8 cellular contexts compared by ENCODE assay signal in genomic region chr3:101938262-101938847, GRCh38.
DNase-seq lines count a peak whose midpoint lies in the region; ATAC-seq and TF ChIP-seq lines count a peak whose summit lies in the region.

No MANE protein-coding gene starts in this region.

- no peaks in the 10 kb centered on the region for H3K4me1 ChIP-seq in mucosa of descending colon (ENCODE audit: low read depth)

- intact Hi-C loops in mucosa of descending colon (cut with DNase I, micrococcal nuclease) = no loop called here

- H3K9me3 ChIP-seq in mucosa of descending colon = no peaks in the 10 kb centered on the region

- ATAC-seq in GM18873 (IDR thresholded peaks at IDR 0.05; ENCODE audit: low FRiP score, unreplicated experiment) (peak; percentile 42), HG02852 (IDR thresholded peaks at IDR 0.05; ENCODE audit: unreplicated experiment) (peak; percentile 48), mucosa of descending colon (peak; percentile 76)
- no peak for ATAC-seq in activated CD4-positive, CD25-positive, alpha-beta regulatory T cell treated with anti-CD3 and anti-CD28 coated beads, Interleukin-2, amount 50 U/mL, for 24 hours

- H3K4me3 ChIP-seq in mucosa of descending colon = no peak overlapping the region

- no peaks in the 10 kb centered on the region for H3K36me3 ChIP-seq in mucosa of descending colon (ENCODE audit: low read depth)

- DNase-seq in NOMO-1 treated with DMSO at 0.1 percent for 48 hours (lab: John Stamatoyannopoulos, UW; ENCODE audit: unreplicated experiment) (peak; percentile 97), mucosa of descending colon (no peak), NCI-H510A (lab: John Stamatoyannopoulos, UW) (no peak), GM03348 (ENCODE audit: low spot score) (no peak), islet precursor cell (no peak)

- TF ChIP-seq CTCF in mucosa of descending colon (IDR thresholded peaks at IDR 0.05) = no peak

Comparison
In these comparisons a context has a peak if more than half of its experiments do, and no peak if none do; other contexts are left out.
1. ATAC-seq: peak in GM18873 (single experiment), HG02852 (single experiment) and mucosa of descending colon (single experiment); none in activated CD4-positive, CD25-positive, alpha-beta regulatory T cell treated with anti-CD3 and anti-CD28 coated beads, Interleukin-2, amount 50 U/mL, for 24 hours (0 of 2).